In the genomic region with DNA sequence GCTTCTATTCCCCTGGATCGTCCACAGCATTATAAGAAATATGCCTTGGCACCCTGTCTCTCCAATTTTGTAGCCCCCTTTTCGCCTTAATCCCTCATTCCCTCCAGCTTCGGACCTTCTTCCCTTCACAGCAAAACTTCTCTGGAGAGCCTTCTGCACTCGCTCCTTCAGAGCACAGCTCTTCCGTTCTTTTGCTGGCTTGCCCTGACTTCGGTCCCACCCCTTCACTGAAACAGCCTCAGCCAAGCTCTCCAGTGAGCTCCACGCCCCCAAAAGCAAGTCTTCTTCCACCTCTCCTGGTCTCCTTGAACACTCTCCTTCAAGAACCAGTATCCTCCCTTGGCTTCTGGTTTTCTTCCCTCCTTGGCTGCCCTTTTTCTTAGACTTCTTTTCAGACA, we compare ENCODE assay signal across 8 cellular contexts. TPM values are rescaled to one million over a fixed set of nuclear protein-coding genes. Genes with fewer than 3 reads are reported as not detected.
A peak's percentile ranks its signal among the peaks of the same experiment; 100 is the strongest.
DNase-seq lines count a peak whose midpoint lies in the region; ATAC-seq, FAIRE-seq and TF ChIP-seq lines count a peak whose summit lies in the region.

No MANE protein-coding gene starts in this region.

- H3K36me3 ChIP-seq in HepG2 (replicated peaks in 1 of 2; ENCODE audit: control insufficient read depth in 1 of 2, insufficient read depth in 2 of 2, low read length in 2 of 2) (peaks cover 8 to 17% of the 10 kb centered on the region in 2 experiments; a peak in 3 of 5 replicates), thoracic aorta (no peaks in the 10 kb centered on the region)

- no peaks in the 10 kb centered on the region for H3K36me3 Mint-ChIP-seq in activated CD8-positive, alpha-beta memory T cell treated with anti-CD3 and anti-CD28 coated beads, Interleukin-2, amount 10 ng/mL, durations not matched to agents 7 days and 5 days

- in situ Hi-C loops in astrocyte of the spinal cord (cut with HindIII; ENCODE audit: low sequenced_read_pairs), result no loop called here
- in situ Hi-C loops in HepG2 (cut with HindIII; ENCODE audit: extremely low pct_ligation_motif_present, low pct_unique_long_range_greater_than_20kb), result no loop called here

- intact Hi-C loops in HepG2 (cut with micrococcal nuclease; ENCODE audit: unreplicated experiment), result no loop called here

- H3K4me3 Mint-ChIP-seq in activated CD8-positive, alpha-beta memory T cell treated with anti-CD3 and anti-CD28 coated beads, Interleukin-2, amount 10 ng/mL, durations not matched to agents 7 days and 5 days, result peak overlapping the region; percentile 64

- no peak for DNase-seq in activated CD8-positive, alpha-beta memory T cell treated with anti-CD3 and anti-CD28 coated beads, Interleukin-2, amount 10 ng/mL, durations not matched to agents 7 days and 5 days
- no peak for DNase-seq in activated CD8-positive, alpha-beta memory T cell treated with anti-CD3 and anti-CD28 coated beads for 24 hours
- DNase-seq in astrocyte of the spinal cord (ENCODE audit: low read depth, low spot score) (peak; percentile 69), HepG2 (ENCODE audit: low spot score) (no peak), thoracic aorta (ENCODE audit: low spot score) (no peak), NCI-H2029 (lab: John Stamatoyannopoulos, UW) (no peak), NCI-H2029 treated with DMSO at 0.1 percent for 48 hours (lab: John Stamatoyannopoulos, UW) (no peak)

- peak overlapping the region; percentile 90 for H3K4me2 ChIP-seq in HepG2 (ENCODE audit: low read depth, low read length)

- no peak for TF ChIP-seq EP300 in HepG2 (IDR thresholded peaks at IDR 0.05; ENCODE audit: low read depth in 2 of 2, low read length in 2 of 2)
- no peak for TF ChIP-seq EP300 in HepG2 (CRISPR knock-in tag; IDR thresholded peaks at IDR 0.05; ENCODE audit: borderline replicate concordance)

- WGBS in HepG2 (ENCODE audit: low lambda C conversion rate), result 53% methylated on average over 7 of the region's 7 CpGs

- H3K4me1 ChIP-seq in HepG2 (ENCODE audit: insufficient read depth, low read length), result peaks cover 37% of the 10 kb centered on the region
- H3K4me1 ChIP-seq in thoracic aorta (ENCODE audit: control insufficient read depth in 1 of 2, low read depth in 2 of 2), result peaks cover 8 to 23% of the 10 kb centered on the region in 2 donors

- FAIRE-seq in HepG2 (lab: Jason Lieb, UNC), result no peak

- H3K4me3 ChIP-seq in astrocyte of the spinal cord (ENCODE audit: low read depth, low read length) (peak overlapping the region; percentile 80), HepG2 (replicated peaks in 1 of 3; ENCODE audit: insufficient read depth in 1 of 3, low read depth in 2 of 3, low read length in 3 of 3) (peak overlapping the region; percentile 89 to 97 (median 94)), thoracic aorta (peak overlapping the region; percentile 88)

- CTCF ChIA-PET in activated CD8-positive, alpha-beta memory T cell treated with anti-CD3 and anti-CD28 coated beads, Interleukin-2, amount 10 ng/mL, durations not matched to agents 7 days and 5 days (lab: Charles Lee), result no interaction called here
- CTCF ChIA-PET in HepG2 (lab: Yijun Ruan, JAX; ENCODE audit: low intra/inter-chr PET ratio, low total read pairs), result no interaction called here

- no peak for TF ChIP-seq POLR2A in HepG2 (IDR thresholded peaks at IDR 0.05; ENCODE audit: insufficient read depth in 1 of 2, low read depth in 2 of 2, low read length in 2 of 2)

- H3K9ac ChIP-seq in HepG2 (ENCODE audit: insufficient read depth, low read depth, low read length), result peak overlapping the region; percentile 87; the same call in 1 of the 2 replicates

- peaks cover 49% of the 10 kb centered on the region for H3K79me2 ChIP-seq in HepG2 (ENCODE audit: insufficient read depth, low read length)

- H2AFZ ChIP-seq in HepG2 (ENCODE audit: low read length), result no peak overlapping the region

- no peak overlapping the region for H3K27ac Mint-ChIP-seq in activated CD8-positive, alpha-beta memory T cell treated with anti-CD3 and anti-CD28 coated beads, Interleukin-2, amount 10 ng/mL, durations not matched to agents 7 days and 5 days

- H3K27me3 ChIP-seq in HepG2 (ENCODE audit: control insufficient read depth in 1 of 2, insufficient read depth in 2 of 2, low read length in 2 of 2) (peaks cover 0 to 4% of the 10 kb centered on the region in 2 experiments; a peak in 2 of 5 replicates), thoracic aorta (replicated peaks; ENCODE audit: insufficient read depth) (no peaks in the 10 kb centered on the region)

- H3K27ac ChIP-seq in HepG2 (ENCODE audit: extremely low read length, insufficient read depth, low read length) (no peak overlapping the region), thoracic aorta (peak overlapping the region; percentile 26 to 54)

- no peaks in the 10 kb centered on the region for H3K9me3 Mint-ChIP-seq in activated CD8-positive, alpha-beta memory T cell treated with anti-CD3 and anti-CD28 coated beads, Interleukin-2, amount 10 ng/mL, durations not matched to agents 7 days and 5 days (ENCODE audit: low read depth)

- POLR2A ChIA-PET in HepG2 (lab: Yijun Ruan, JAX), result no interaction called here

- no peak for ATAC-seq in activated CD8-positive, alpha-beta memory T cell treated with anti-CD3 and anti-CD28 coated beads, Interleukin-2, amount 10 ng/mL, durations not matched to agents 7 days and 5 days
- ATAC-seq in HepG2 (no peak), thoracic aorta (ENCODE audit: insufficient number of reproducible peaks, low FRiP score, low read depth) (no peak), GM19455 (IDR thresholded peaks at IDR 0.05; ENCODE audit: unreplicated experiment) (no peak)

- H3K27me3 Mint-ChIP-seq in activated CD8-positive, alpha-beta memory T cell treated with anti-CD3 and anti-CD28 coated beads, Interleukin-2, amount 10 ng/mL, durations not matched to agents 7 days and 5 days, result peaks cover 44% of the 10 kb centered on the region

- peaks cover 13% of the 10 kb centered on the region; the same call in 1 of the 2 replicates for H4K20me1 ChIP-seq in HepG2 (ENCODE audit: insufficient read depth, low read length)

- no peak for TF ChIP-seq RAD21 in HepG2 (CRISPR knock-in tag; IDR thresholded peaks at IDR 0.05)

- BruUV-seq in HepG2 (replicated peaks; lab: Mats Ljungman, UMichigan), result no TSS peak

- no peak for TF ChIP-seq CTCF in astrocyte of the spinal cord (IDR thresholded peaks at IDR 0.05; ENCODE audit: low read depth, low read length)
- TF ChIP-seq CTCF in HepG2 (CRISPR knock-in tag; IDR thresholded peaks at IDR 0.05), result no peak
- no peak for TF ChIP-seq CTCF in thoracic aorta (IDR thresholded peaks at IDR 0.05)

- H3K4me1 Mint-ChIP-seq in activated CD8-positive, alpha-beta memory T cell treated with anti-CD3 and anti-CD28 coated beads, Interleukin-2, amount 10 ng/mL, durations not matched to agents 7 days and 5 days, result peaks cover 28% of the 10 kb centered on the region

- H3K9me3 ChIP-seq in HepG2 (ENCODE audit: low read length) (no peaks in the 10 kb centered on the region), thoracic aorta (no peaks in the 10 kb centered on the region)

TF ChIP-seq in HepG2, 621 proteins besides CTCF, POLR2A, EP300 and RAD21 (continues in another document):
- TF ChIP-seq TBX2 (CRISPR knock-in tag; IDR thresholded peaks at IDR 0.05; ENCODE audit: borderline replicate concordance) (peak; percentile 10; the same call in 1 of the 2 replicates), ZZZ3 (CRISPR knock-in tag; IDR thresholded peaks at IDR 0.05; ENCODE audit: borderline replicate concordance) (0 out of 2 replicates have a peak, but pooled peaks have one; percentile 6), ZNF703 (CRISPR knock-in tag; IDR thresholded peaks at IDR 0.05; ENCODE audit: borderline replicate concordance) (no peak), ZNF598 (CRISPR knock-in tag; IDR thresholded peaks at IDR 0.05; ENCODE audit: borderline replicate concordance) (no peak), ZNF317 (CRISPR knock-in tag; IDR thresholded peaks at IDR 0.05) (no peak)
- TF ChIP-seq, protein P1, sequence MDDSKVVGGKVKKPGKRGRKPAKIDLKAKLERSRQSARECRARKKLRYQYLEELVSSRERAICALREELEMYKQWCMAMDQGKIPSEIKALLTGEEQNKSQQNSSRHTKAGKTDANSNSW (CRISPR knock-in tag; IDR thresholded peaks at IDR 0.05; ENCODE audit: borderline replicate concordance), result no peak

RNA-seq across cellular contexts. Expression of a gene that starts 1.5 kb away (rescaled TPM):
- total RNA-seq in activated CD8-positive, alpha-beta memory T cell treated with anti-CD3 and anti-CD28 coated beads, Interleukin-2, amount 10 ng/mL, durations not matched to agents 7 days and 5 days, result 10 to 100 TPM in 1 of 2 experiments, 1 to 10 TPM in 1; 3.3 to 15.8 TPM
- 15.2 and 22.7 TPM in 2 replicates for total RNA-seq in HepG2 (2016; rRNA removed; fragmentation: Illumina TruSeq; extraction: Trizol)
- total RNA-seq in HepG2 (2016; cell fraction: cytosol; rRNA removed; fragmentation: Illumina TruSeq; extraction: Trizol; ENCODE audit: low read depth), result 6.1 and 6.3 TPM in 2 replicates
- 15.6 and 22.2 TPM in 2 replicates for total RNA-seq in HepG2 (2016; cell fraction: insoluble cytoplasmic fraction; rRNA removed; fragmentation: Illumina TruSeq; extraction: Trizol)
- total RNA-seq in HepG2 (2016; cell fraction: membrane; rRNA removed; fragmentation: Illumina TruSeq; extraction: Trizol), result 10.3 and 11.1 TPM in 2 replicates
- 12.0 and 12.7 TPM in 2 replicates for total RNA-seq in HepG2 (2016; cell fraction: nucleus; rRNA removed; fragmentation: Illumina TruSeq; extraction: Trizol)
- 10.2 and 12.2 TPM in 2 replicates for polyA plus RNA-seq in HepG2 (2011; rRNA removed)
- 9.3 and 16.7 TPM in 2 replicates for polyA plus RNA-seq in HepG2 (2011; cell fraction: cytosol; rRNA removed)
- polyA plus RNA-seq in HepG2 (2011; cell fraction: nucleus; rRNA removed), result 29.6 TPM in 2 replicates
- polyA plus RNA-seq in HepG2 (2012), result 13.2 and 25.9 TPM in 2 replicates
- 5.0 and 6.4 TPM in 2 replicates for polyA plus RNA-seq in HepG2 (2016; cell fraction: cytosol; fragmentation: Illumina TruSeq; extraction: Trizol; ENCODE audit: low read depth)
- polyA plus RNA-seq in HepG2 (2016; cell fraction: insoluble cytoplasmic fraction; fragmentation: Illumina TruSeq; extraction: Trizol; ENCODE audit: low read depth), result 19.3 and 21.5 TPM in 2 replicates
- polyA plus RNA-seq in HepG2 (2016; cell fraction: membrane; fragmentation: Illumina TruSeq; extraction: Trizol; ENCODE audit: low read depth), result 10.4 and 12.4 TPM in 2 replicates
- polyA plus RNA-seq in HepG2 (2016; cell fraction: nucleus; fragmentation: Illumina TruSeq; extraction: Trizol; ENCODE audit: insufficient read depth, low read depth), result 22.2 and 26.5 TPM in 2 replicates
- polyA minus RNA-seq in HepG2 (2011; rRNA and poly(A)+ RNA removed; ENCODE audit: low replicate concordance), result 17.6 and 18.8 TPM in 2 replicates
- 3.9 and 5.8 TPM in 2 replicates for polyA minus RNA-seq in HepG2 (2011; cell fraction: cytosol; rRNA and poly(A)+ RNA removed)
- polyA minus RNA-seq in HepG2 (2011; cell fraction: nucleus; rRNA and poly(A)+ RNA removed), result 8.5 and 10.0 TPM in 2 replicates
- total RNA-seq in thoracic aorta, result 10 to 100 TPM in 1 of 2 donors, 1 to 10 TPM in 1; 6.9 to 24.2 TPM
